Comparison of ENCODE assay signal across 14 cellular contexts in genomic region chr11:64410396-64410718, GRCh38. TPM values are rescaled to one million over a fixed set of nuclear protein-coding genes. Genes with fewer than 3 reads are reported as not detected.
DNase-seq lines count a peak whose midpoint lies in the region; TF ChIP-seq lines count a peak whose summit lies in the region.
"Had no signal": no experiment of that assay in that cellular context is flagged by ENCODE, and none has a peak within 500 bp of the region (broad histone marks: within the 10 kb centered on the region; RNA-seq: fewer than 3 reads in every experiment).

No MANE protein-coding gene starts in this region.

- H3K27ac ChIP-seq in HEK293 (ENCODE audit: extremely low read depth, low read depth, low read length): no peak overlapping the region
- H3K27ac ChIP-seq: HL-60, PC-9 had no signal

- CTCF ChIA-PET in HEK293 (lab: Yijun Ruan, JAX): interaction anchor here (1.1 kb wide), 2 partner anchors 38 to 278 kb away, joined by 3 to 4 read pairs; no protein-coding TSS in a partner anchor

- H3K9me3 Mint-ChIP-seq in brain (peaks cover 0 to 10% (median 0%) of the 10 kb centered on the region in 5 experiments), nephron progenitor cell (no peaks in the 10 kb centered on the region)
- H3K9me3 Mint-ChIP-seq: CD8-positive, alpha-beta memory T cell had no signal

- TF ChIP-seq CTCF in HEK293 (tag by site-specific recombination; IDR thresholded peaks at IDR 0.05) (no peak), brain (conservative IDR thresholded peaks at IDR 0.05) (no peak), nephron progenitor cell (IDR thresholded peaks at IDR 0.05) (no peak), foreskin fibroblast (IDR thresholded peaks at IDR 0.05; ENCODE audit: low read depth, low read length) (no peak)

- DNase-seq in nephron progenitor cell: no peak
- DNase-seq in GM19238 (ENCODE audit: insufficient read length, low spot score): no peak
- DNase-seq in stimulated activated naive CD4-positive, alpha-beta T cell treated with Interleukin-2 at 50 U/mL for 16 hours (lab: John Stamatoyannopoulos, UW): no peak
- DNase-seq in SKM-1 (lab: John Stamatoyannopoulos, UW; ENCODE audit: unreplicated experiment): no peak
- DNase-seq in foreskin fibroblast: no peak
- DNase-seq: CD8-positive, alpha-beta memory T cell; HCEC 1CT; NCI-H2029; NCI-H510A; PC-9 had no signal

- H3K4me3 ChIP-seq in HEK293 (ENCODE audit: low read depth, low read length): no peak overlapping the region
- no peak overlapping the region for H3K4me3 ChIP-seq in foreskin fibroblast (ENCODE audit: low read depth in 1 of 2, low read length in 2 of 2)
- H3K4me3 ChIP-seq: PC-9 had no signal

- no peaks in the 10 kb centered on the region for H3K36me3 Mint-ChIP-seq in brain
- no peaks in the 10 kb centered on the region for H3K36me3 Mint-ChIP-seq in nephron progenitor cell (ENCODE audit: low read depth)
- H3K36me3 Mint-ChIP-seq: CD8-positive, alpha-beta memory T cell had no signal

- peaks cover 3% of the 10 kb centered on the region for H3K27me3 Mint-ChIP-seq in brain
- H3K27me3 Mint-ChIP-seq in nephron progenitor cell (ENCODE audit: low read depth, poor library complexity): peaks cover 5% of the 10 kb centered on the region

- no peaks in the 10 kb centered on the region for H3K9me3 ChIP-seq in HEK293 (ENCODE audit: control insufficient read depth, insufficient read depth, low read depth, low read length)
- H3K9me3 ChIP-seq: BE2C had no signal

- POLR2A ChIA-PET in HEK293 (lab: Yijun Ruan, JAX): no interaction called here

- H3K27ac Mint-ChIP-seq in brain (peak overlapping the region in 4 of 5 experiments; percentile 47 to 94 (median 91)), nephron progenitor cell (no peak overlapping the region)
- H3K27ac Mint-ChIP-seq: CD8-positive, alpha-beta memory T cell had no signal

- H3K36me3 ChIP-seq in HEK293 (ENCODE audit: control insufficient read depth in 2 of 2, insufficient read depth in 1 of 2, low read length in 2 of 2): no peaks in the 10 kb centered on the region
- H3K36me3 ChIP-seq: BE2C had no signal

- H3K4me1 ChIP-seq in HEK293 (ENCODE audit: control insufficient read depth, insufficient read depth, low read length): no peaks in the 10 kb centered on the region

- H3K4me3 Mint-ChIP-seq in brain (peak overlapping the region in 3 of 5 experiments; percentile 15 to 36 (median 26)), nephron progenitor cell (peak overlapping the region; percentile 43)
- H3K4me3 Mint-ChIP-seq: CD8-positive, alpha-beta memory T cell had no signal

- H3K4me1 Mint-ChIP-seq in brain: peaks cover 56% of the 10 kb centered on the region
- peaks cover 72% of the 10 kb centered on the region for H3K4me1 Mint-ChIP-seq in nephron progenitor cell

TF ChIP-seq in HEK293, 187 proteins besides CTCF, POLR2A, EP300 and RAD21:
- TF ChIP-seq ZNF423 (tag by site-specific recombination; IDR thresholded peaks at IDR 0.05): peak; percentile 80
- TF ChIP-seq ZBTB6 (tag by site-specific recombination; IDR thresholded peaks at IDR 0.05): no peak
- 0 out of 2 replicates have a peak, but pooled peaks have one; percentile 4 for TF ChIP-seq ZNF335 (tag by site-specific recombination; conservative IDR thresholded peaks at IDR 0.05)
- no peak for TF ChIP-seq ZSCAN18 (tag by site-specific recombination; IDR thresholded peaks at IDR 0.05)
- no peak for TF ChIP-seq ZNF701 (tag by site-specific recombination; IDR thresholded peaks at IDR 0.05)
- TF ChIP-seq ZIC2 (tag by site-specific recombination; IDR thresholded peaks at IDR 0.05): peak; percentile 66; the same call in 1 of the 2 replicates
- peak; percentile 81 for TF ChIP-seq GLIS1 (tag by site-specific recombination; IDR thresholded peaks at IDR 0.05)
- 0 out of 2 replicates have a peak, but pooled peaks have one; percentile 9 for TF ChIP-seq ZNF18 (tag by site-specific recombination; IDR thresholded peaks at IDR 0.05)
- TF ChIP-seq ZNF155 (tag by site-specific recombination; IDR thresholded peaks at IDR 0.05): no peak
- TF ChIP-seq GLIS2 (tag by site-specific recombination; IDR thresholded peaks at IDR 0.05): peak; percentile 33; the same call in 1 of the 2 replicates
- TF ChIP-seq, protein P1, sequence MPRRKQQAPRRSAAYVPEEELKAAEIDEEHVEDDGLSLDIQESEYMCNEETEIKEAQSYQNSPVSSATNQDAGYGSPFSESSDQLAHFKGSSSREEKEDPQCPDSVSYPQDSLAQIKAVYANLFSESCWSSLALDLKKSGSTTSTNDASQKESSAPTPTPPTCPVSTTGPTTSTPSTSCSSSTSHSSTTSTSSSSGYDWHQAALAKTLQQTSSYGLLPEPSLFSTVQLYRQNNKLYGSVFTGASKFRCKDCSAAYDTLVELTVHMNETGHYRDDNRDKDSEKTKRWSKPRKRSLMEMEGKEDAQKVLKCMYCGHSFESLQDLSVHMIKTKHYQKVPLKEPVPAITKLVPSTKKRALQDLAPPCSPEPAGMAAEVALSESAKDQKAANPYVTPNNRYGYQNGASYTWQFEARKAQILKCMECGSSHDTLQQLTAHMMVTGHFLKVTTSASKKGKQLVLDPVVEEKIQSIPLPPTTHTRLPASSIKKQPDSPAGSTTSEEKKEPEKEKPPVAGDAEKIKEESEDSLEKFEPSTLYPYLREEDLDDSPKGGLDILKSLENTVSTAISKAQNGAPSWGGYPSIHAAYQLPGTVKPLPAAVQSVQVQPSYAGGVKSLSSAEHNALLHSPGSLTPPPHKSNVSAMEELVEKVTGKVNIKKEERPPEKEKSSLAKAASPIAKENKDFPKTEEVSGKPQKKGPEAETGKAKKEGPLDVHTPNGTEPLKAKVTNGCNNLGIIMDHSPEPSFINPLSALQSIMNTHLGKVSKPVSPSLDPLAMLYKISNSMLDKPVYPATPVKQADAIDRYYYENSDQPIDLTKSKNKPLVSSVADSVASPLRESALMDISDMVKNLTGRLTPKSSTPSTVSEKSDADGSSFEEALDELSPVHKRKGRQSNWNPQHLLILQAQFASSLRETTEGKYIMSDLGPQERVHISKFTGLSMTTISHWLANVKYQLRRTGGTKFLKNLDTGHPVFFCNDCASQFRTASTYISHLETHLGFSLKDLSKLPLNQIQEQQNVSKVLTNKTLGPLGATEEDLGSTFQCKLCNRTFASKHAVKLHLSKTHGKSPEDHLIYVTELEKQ (tag by site-specific recombination; IDR thresholded peaks at IDR 0.05; ENCODE audit: borderline replicate concordance): no peak

RNA-seq across cellular contexts. Expression of gene RPS6KA4, which starts 51.4 kb away (rescaled TPM):
- polyA plus RNA-seq in brain (ENCODE audit: insufficient read depth, low read depth, low replicate concordance): 17.6 TPM
